ENCODE assay signal across 34 cellular contexts in the genomic region with DNA sequence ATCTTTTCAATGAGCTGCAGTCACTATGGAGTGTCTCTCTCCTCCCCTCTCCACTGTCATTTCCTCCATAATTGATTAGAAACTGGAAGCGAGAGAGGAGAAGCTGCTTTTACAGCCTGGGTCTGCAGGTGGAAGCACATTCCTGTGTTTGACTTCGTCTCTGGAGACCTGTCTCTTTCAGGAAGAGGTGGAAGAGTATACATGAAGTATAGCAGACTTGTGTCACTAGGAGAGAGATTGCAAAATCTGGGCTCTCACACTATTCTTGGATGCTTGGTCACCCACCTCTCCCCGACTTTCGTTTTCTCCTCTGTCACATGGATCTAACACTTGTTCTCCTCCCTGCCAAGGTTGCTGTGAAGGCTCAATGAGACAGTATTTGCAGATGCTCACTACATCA.
DNase-seq lines count a peak whose midpoint lies in the region.
"Had no signal": no experiment of that assay in that cellular context is flagged by ENCODE, and none has a peak within 500 bp of the region (broad histone marks: within the 10 kb centered on the region; RNA-seq: fewer than 3 reads in every experiment).

No MANE protein-coding gene starts in this region.

- H3K36me3 Mint-ChIP-seq in activated CD4-positive, alpha-beta T cell treated with anti-CD3 and anti-CD28 coated beads, Interleukin-2, amount 10 ng/mL, durations not matched to agents 24 days and 14 days (ENCODE audit: low read depth), result no peaks in the 10 kb centered on the region
- H3K36me3 Mint-ChIP-seq in CD8-positive, alpha-beta memory T cell, result no peaks in the 10 kb centered on the region
- H3K36me3 Mint-ChIP-seq: activated naive CD8-positive, alpha-beta T cell; memory B cell; neural progenitor cell had no signal

- POLR2A ChIA-PET in CD8-positive, alpha-beta memory T cell (lab: Charles Lee), result no interaction called here

- H3K9me3 Mint-ChIP-seq in activated CD4-positive, alpha-beta T cell treated with anti-CD3 and anti-CD28 coated beads, Interleukin-2, amount 10 ng/mL, durations not matched to agents 24 days and 14 days, result no peaks in the 10 kb centered on the region
- peaks cover 0 to 3% (median 0%) of the 10 kb centered on the region in 5 donors for H3K9me3 Mint-ChIP-seq in CD8-positive, alpha-beta memory T cell
- H3K9me3 Mint-ChIP-seq: CD4-positive, alpha-beta T cell; H9; neural progenitor cell; stimulated activated naive CD8-positive, alpha-beta T cell treated with anti-CD3 and anti-CD28 coated beads, Interleukin-15, Interleukin-2, amounts not matched to agents 100 ng/mL and 50 ng/mL, for 24 hours had no signal

- no peak overlapping the region for H3K27ac ChIP-seq in CD8-positive, alpha-beta memory T cell (ENCODE audit: low read depth, low read length)
- H3K27ac ChIP-seq: breast epithelium, epithelial cell of prostate, neural progenitor cell, Peyer's patch, right lobe of liver, spleen, thoracic aorta, uterus had no signal

- peak; percentile 42 for DNase-seq in activated CD4-positive, alpha-beta T cell treated with anti-CD3 and anti-CD28 coated beads, Interleukin-2, amount 10 ng/mL, durations not matched to agents 24 days and 14 days
- DNase-seq in activated CD4-positive, alpha-beta T cell treated with anti-CD3 and anti-CD28 coated beads for 48 hours, result no peak
- DNase-seq in RPMI7951 (ENCODE audit: low read depth) (peak; percentile 18), left kidney (ENCODE audit: low read depth, low spot score) (peak; percentile 41), NCI-H226 (no peak), NCI-H1694 (lab: John Stamatoyannopoulos, UW) (no peak), GF-D8 (lab: John Stamatoyannopoulos, UW) (no peak)
- no peak for DNase-seq in CD8-positive, alpha-beta memory T cell
- DNase-seq: activated CD4-positive, alpha-beta T cell treated with anti-CD3 and anti-CD28 coated beads for 36 hours; activated effector memory CD4-positive, alpha-beta T cell treated with Interleukin-2 at 50 U/mL for 16 hours; AML-193; CD4-positive, alpha-beta T cell; effector memory CD4-positive, alpha-beta T cell; H9; left colon; NCI-H1105; NCI-H2029 treated with DMSO at 0.1 percent for 48 hours; NCI-H510A; Peyer's patch; right lobe of liver; spleen; stimulated activated CD4-positive, alpha-beta T cell treated with anti-CD3 and anti-CD28 coated beads, Interleukin-2, amount 100 ng/mL, for 24 hours; stimulated activated CD8-positive, alpha-beta memory T cell treated with anti-CD3 and anti-CD28 coated beads, Interleukin-4, amount 100 ng/mL, for 48 hours; SW 1271; uterus had no signal

- no peak overlapping the region for H3K27ac Mint-ChIP-seq in activated CD4-positive, alpha-beta T cell treated with anti-CD3 and anti-CD28 coated beads, Interleukin-2, amount 10 ng/mL, durations not matched to agents 24 days and 14 days
- no peak overlapping the region for H3K27ac Mint-ChIP-seq in CD8-positive, alpha-beta memory T cell
- H3K27ac Mint-ChIP-seq: activated CD4-positive, alpha-beta T cell treated with anti-CD3 and anti-CD28 coated beads for 36 hours; activated naive CD8-positive, alpha-beta T cell; CD4-positive, alpha-beta T cell; H9; memory B cell; progenitor cell of endocrine pancreas; stimulated activated naive CD8-positive, alpha-beta T cell treated with anti-CD3 and anti-CD28 coated beads, Interleukin-15, Interleukin-2, amounts not matched to agents 100 ng/mL and 50 ng/mL, for 24 hours had no signal

- H3K4me3 Mint-ChIP-seq in activated CD4-positive, alpha-beta T cell treated with anti-CD3 and anti-CD28 coated beads, Interleukin-2, amount 10 ng/mL, durations not matched to agents 24 days and 14 days, result no peak overlapping the region
- H3K4me3 Mint-ChIP-seq in CD8-positive, alpha-beta memory T cell, result no peak overlapping the region
- H3K4me3 Mint-ChIP-seq: activated CD4-positive, alpha-beta T cell treated with anti-CD3 and anti-CD28 coated beads for 36 hours; activated naive CD8-positive, alpha-beta T cell; CD4-positive, alpha-beta T cell; H9; memory B cell; stimulated activated naive CD8-positive, alpha-beta T cell treated with anti-CD3 and anti-CD28 coated beads, Interleukin-15, Interleukin-2, amounts not matched to agents 100 ng/mL and 50 ng/mL, for 24 hours had no signal

- H3K27me3 Mint-ChIP-seq in activated CD4-positive, alpha-beta T cell treated with anti-CD3 and anti-CD28 coated beads, Interleukin-2, amount 10 ng/mL, durations not matched to agents 24 days and 14 days, result peaks cover 5% of the 10 kb centered on the region
- peaks cover 7 to 40% of the 10 kb centered on the region in 2 donors for H3K27me3 Mint-ChIP-seq in CD8-positive, alpha-beta memory T cell

- H3K9me3 ChIP-seq in CD8-positive, alpha-beta memory T cell (ENCODE audit: low read length), result no peaks in the 10 kb centered on the region
- H3K9me3 ChIP-seq: breast epithelium, Peyer's patch, right lobe of liver, thoracic aorta, uterus had no signal

- H3K4me1 Mint-ChIP-seq in activated CD4-positive, alpha-beta T cell treated with anti-CD3 and anti-CD28 coated beads, Interleukin-2, amount 10 ng/mL, durations not matched to agents 24 days and 14 days, result peaks cover 2% of the 10 kb centered on the region
- H3K4me1 Mint-ChIP-seq in CD8-positive, alpha-beta memory T cell, result peaks cover 3 to 7% (median 6%) of the 10 kb centered on the region in 3 donors
- H3K4me1 Mint-ChIP-seq: activated CD4-positive, alpha-beta T cell treated with anti-CD3 and anti-CD28 coated beads for 36 hours had no signal

- H3K4me1 ChIP-seq in CD8-positive, alpha-beta memory T cell (ENCODE audit: insufficient read depth, low read length), result no peaks in the 10 kb centered on the region
- H3K4me1 ChIP-seq: breast epithelium, Peyer's patch, uterus had no signal

- H3K4me3 ChIP-seq in CD8-positive, alpha-beta memory T cell (ENCODE audit: low read length), result no peak overlapping the region
- H3K4me3 ChIP-seq: breast epithelium, K562, neural progenitor cell, Peyer's patch, right lobe of liver, spleen, uterus had no signal

- H3K36me3 ChIP-seq in CD8-positive, alpha-beta memory T cell (ENCODE audit: insufficient read depth, low read length), result no peaks in the 10 kb centered on the region
- H3K36me3 ChIP-seq: breast epithelium, neural progenitor cell, Peyer's patch, right lobe of liver, spleen, thoracic aorta, uterus had no signal

- intact Hi-C loops in activated CD4-positive, alpha-beta T cell treated with anti-CD3 and anti-CD28 coated beads, Interleukin-2, amount 10 ng/mL, durations not matched to agents 24 days and 14 days (cut with micrococcal nuclease), result no loop called here

- CTCF ChIA-PET in CD8-positive, alpha-beta memory T cell (lab: Charles Lee), result no interaction called here

- H3K27me3 ChIP-seq in CD8-positive, alpha-beta memory T cell (ENCODE audit: insufficient read depth, low read length, poor library complexity, severe bottlenecking), result no peaks in the 10 kb centered on the region
- H3K27me3 ChIP-seq: Peyer's patch, right lobe of liver, uterus had no signal

Comparison
In these comparisons a context has a peak if more than half of its experiments do, and no peak if none do; other contexts are left out.
1. DNase-seq: peak in activated CD4-positive, alpha-beta T cell treated with anti-CD3 and anti-CD28 coated beads, Interleukin-2, amount 10 ng/mL, durations not matched to agents 24 days and 14 days (single experiment), RPMI7951 (single experiment) and left kidney (single experiment); none in activated CD4-positive, alpha-beta T cell treated with anti-CD3 and anti-CD28 coated beads for 48 hours (single experiment), CD8-positive, alpha-beta memory T cell (0 of 5), NCI-H226 (single experiment), NCI-H1694 (single experiment) and GF-D8 (single experiment).